ENCODE assay signal across 22 cellular contexts in genomic region chr6:148518371-148519156, GRCh38.
A peak's percentile ranks its signal among the peaks of the same experiment; 100 is the strongest.
DNase-seq lines count a peak whose midpoint lies in the region; ATAC-seq, FAIRE-seq and TF ChIP-seq lines count a peak whose summit lies in the region.
"Had no signal": no experiment of that assay in that cellular context is flagged by ENCODE, and none has a peak within 500 bp of the region (broad histone marks: within the 10 kb centered on the region; RNA-seq: fewer than 3 reads in every experiment).

No MANE protein-coding gene starts in this region.

- peak; percentile 8 for DNase-seq in NCI-H2171 (lab: John Stamatoyannopoulos, UW)
- DNase-seq in esophagus squamous epithelium (lab: John Stamatoyannopoulos, UW): no peak
- DNase-seq in small intestine: no peak
- DNase-seq in retina: no peak
- no peak for DNase-seq in NCI-H526 treated with DMSO at 0.1 percent for 48 hours (lab: John Stamatoyannopoulos, UW)
- DNase-seq: activated CD8-positive, alpha-beta memory T cell treated with anti-CD3 and anti-CD28 coated beads for 24 hours; activated effector memory CD4-positive, alpha-beta T cell treated with anti-CD3 and anti-CD28 coated beads, Interleukin-2, amount 50 U/mL, for 16 hours; brain microvascular endothelial cell; DMS153; endodermal cell; H7; KG1; naive thymus-derived CD4-positive, alpha-beta T cell; NCI-H1417; NCI-H446 treated with DMSO at 0.1 percent for 48 hours; SK-N-SH had no signal

- H3K9me3 ChIP-seq in esophagus squamous epithelium (no peaks in the 10 kb centered on the region), muscle layer of duodenum (ENCODE audit: control insufficient read depth in 1 of 2, low read length in 2 of 2) (no peaks in the 10 kb centered on the region), small intestine (ENCODE audit: control insufficient read depth, low read depth) (no peaks in the 10 kb centered on the region)
- H3K9me3 ChIP-seq: SK-N-SH had no signal

- no peak for TF ChIP-seq POLR2A in esophagus squamous epithelium (IDR thresholded peaks at IDR 0.05)

- H3K27me3 ChIP-seq in esophagus squamous epithelium (no peaks in the 10 kb centered on the region), muscle layer of duodenum (ENCODE audit: low read depth, low read length) (no peaks in the 10 kb centered on the region), small intestine (ENCODE audit: control insufficient read depth in 2 of 2, insufficient read depth in 2 of 2, low read length in 2 of 2) (no peaks in the 10 kb centered on the region)
- H3K27me3 ChIP-seq: brain microvascular endothelial cell had no signal

- no peak for ATAC-seq in esophagus mucosa
- ATAC-seq: naive thymus-derived CD4-positive, alpha-beta T cell; stimulated activated effector memory CD8-positive, alpha-beta T cell treated with anti-CD3 and anti-CD28 coated beads, Interleukin-12 subunit alpha, Interleukin-12 subunit beta, amount 100 ng/mL, for 72 hours had no signal

- intact Hi-C loops in esophagus squamous epithelium (cut with DNase I): no loop called here

- H3K4me3 ChIP-seq in esophagus squamous epithelium: no peak overlapping the region
- no peak overlapping the region for H3K4me3 ChIP-seq in muscle layer of duodenum (ENCODE audit: low read depth in 1 of 2, low read length in 2 of 2)
- no peak overlapping the region for H3K4me3 ChIP-seq in small intestine (ENCODE audit: low read depth in 1 of 2, low read length in 2 of 2)

- peak overlapping the region in 3 of 4 donors; percentile 22 to 59 (median 45) for H3K27ac ChIP-seq in esophagus squamous epithelium
- peak overlapping the region; percentile 34 for H3K27ac ChIP-seq in muscle layer of duodenum (ENCODE audit: low read length)
- peak overlapping the region; percentile 67 for H3K27ac ChIP-seq in temporal lobe (ENCODE audit: low read depth, low read length)
- peak overlapping the region in 1 of 2 donors; percentile 7 for H3K27ac ChIP-seq in small intestine (ENCODE audit: low read depth in 1 of 2, low read length in 1 of 2)
- H3K27ac ChIP-seq: brain microvascular endothelial cell, HL-60 had no signal

- H3K36me3 ChIP-seq in esophagus squamous epithelium: peaks cover 8 to 86% (median 10%) of the 10 kb centered on the region in 3 donors
- peaks cover 12 to 32% of the 10 kb centered on the region in 2 donors for H3K36me3 ChIP-seq in muscle layer of duodenum (ENCODE audit: control insufficient read depth in 1 of 2, insufficient read depth in 2 of 2, low read length in 2 of 2)
- peaks cover 2 to 3% of the 10 kb centered on the region in 2 donors for H3K36me3 ChIP-seq in small intestine (ENCODE audit: control insufficient read depth in 2 of 2, insufficient read depth in 2 of 2, low read length in 2 of 2)

- WGBS in esophagus squamous epithelium, 2 donors: 74 to 86% methylated on average over 9 to 12 of the region's 13 CpGs
- 74 to 83% (median 83%) methylated on average over 13 of the region's 13 CpGs for WGBS in small intestine, 3 donors

- H3K4me1 ChIP-seq in esophagus squamous epithelium (peaks cover 5 to 75% (median 16%) of the 10 kb centered on the region in 3 donors), muscle layer of duodenum (ENCODE audit: control insufficient read depth in 1 of 2, insufficient read depth in 2 of 2, low read length in 2 of 2) (peaks cover 0 to 35% of the 10 kb centered on the region in 2 donors), small intestine (ENCODE audit: control insufficient read depth in 2 of 2, insufficient read depth in 1 of 2, low read depth in 1 of 2, low read length in 1 of 2) (no peaks in the 10 kb centered on the region)

- FAIRE-seq in small intestine (lab: Jason Lieb, UNC): no peak
- FAIRE-seq: keratinocyte had no signal

- TF ChIP-seq CTCF in esophagus squamous epithelium (IDR thresholded peaks at IDR 0.05): no peak
